In the genomic region with DNA sequence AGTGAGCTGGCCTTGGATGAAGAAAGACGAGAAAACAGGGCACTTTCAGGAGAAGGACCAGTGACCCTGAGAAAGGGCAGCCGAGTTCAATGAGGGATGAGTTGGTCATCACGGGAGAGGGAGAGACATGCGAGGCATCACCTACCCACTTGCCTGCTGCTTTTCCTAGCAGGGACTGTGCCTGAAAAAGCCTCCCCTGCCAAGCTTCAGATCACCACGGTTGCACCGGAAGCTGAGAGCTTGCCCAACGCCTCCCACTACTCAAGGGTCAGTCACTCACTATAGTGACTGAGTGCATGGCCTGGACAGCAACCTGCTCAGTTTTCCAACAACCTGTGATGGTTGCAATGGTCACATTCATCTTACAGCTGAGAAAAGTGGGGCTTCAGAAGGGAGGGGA, we compare ENCODE assay signal across 1 cellular context.
TF ChIP-seq lines count a peak whose summit lies in the region.

No MANE protein-coding gene starts in this region.

TF ChIP-seq in GM12878, 131 proteins besides CTCF, POLR2A, EP300 and RAD21:
- no peak for TF ChIP-seq PML (IDR thresholded peaks at IDR 0.05; ENCODE audit: low read length)
- TF ChIP-seq RELA (IDR thresholded peaks at IDR 0.05; ENCODE audit: borderline replicate concordance, partially characterized antibody), result no peak
- TF ChIP-seq, protein P1, sequence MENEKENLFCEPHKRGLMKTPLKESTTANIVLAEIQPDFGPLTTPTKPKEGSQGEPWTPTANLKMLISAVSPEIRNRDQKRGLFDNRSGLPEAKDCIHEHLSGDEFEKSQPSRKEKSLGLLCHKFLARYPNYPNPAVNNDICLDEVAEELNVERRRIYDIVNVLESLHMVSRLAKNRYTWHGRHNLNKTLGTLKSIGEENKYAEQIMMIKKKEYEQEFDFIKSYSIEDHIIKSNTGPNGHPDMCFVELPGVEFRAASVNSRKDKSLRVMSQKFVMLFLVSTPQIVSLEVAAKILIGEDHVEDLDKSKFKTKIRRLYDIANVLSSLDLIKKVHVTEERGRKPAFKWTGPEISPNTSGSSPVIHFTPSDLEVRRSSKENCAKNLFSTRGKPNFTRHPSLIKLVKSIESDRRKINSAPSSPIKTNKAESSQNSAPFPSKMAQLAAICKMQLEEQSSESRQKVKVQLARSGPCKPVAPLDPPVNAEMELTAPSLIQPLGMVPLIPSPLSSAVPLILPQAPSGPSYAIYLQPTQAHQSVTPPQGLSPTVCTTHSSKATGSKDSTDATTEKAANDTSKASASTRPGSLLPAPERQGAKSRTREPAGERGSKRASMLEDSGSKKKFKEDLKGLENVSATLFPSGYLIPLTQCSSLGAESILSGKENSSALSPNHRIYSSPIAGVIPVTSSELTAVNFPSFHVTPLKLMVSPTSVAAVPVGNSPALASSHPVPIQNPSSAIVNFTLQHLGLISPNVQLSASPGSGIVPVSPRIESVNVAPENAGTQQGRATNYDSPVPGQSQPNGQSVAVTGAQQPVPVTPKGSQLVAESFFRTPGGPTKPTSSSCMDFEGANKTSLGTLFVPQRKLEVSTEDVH (IDR thresholded peaks at IDR 0.05; ENCODE audit: low read depth, partially characterized antibody), result no peak
- no peak for TF ChIP-seq NFIC (IDR thresholded peaks at IDR 0.05; ENCODE audit: low read depth, low read length)
- TF ChIP-seq, protein P2, sequence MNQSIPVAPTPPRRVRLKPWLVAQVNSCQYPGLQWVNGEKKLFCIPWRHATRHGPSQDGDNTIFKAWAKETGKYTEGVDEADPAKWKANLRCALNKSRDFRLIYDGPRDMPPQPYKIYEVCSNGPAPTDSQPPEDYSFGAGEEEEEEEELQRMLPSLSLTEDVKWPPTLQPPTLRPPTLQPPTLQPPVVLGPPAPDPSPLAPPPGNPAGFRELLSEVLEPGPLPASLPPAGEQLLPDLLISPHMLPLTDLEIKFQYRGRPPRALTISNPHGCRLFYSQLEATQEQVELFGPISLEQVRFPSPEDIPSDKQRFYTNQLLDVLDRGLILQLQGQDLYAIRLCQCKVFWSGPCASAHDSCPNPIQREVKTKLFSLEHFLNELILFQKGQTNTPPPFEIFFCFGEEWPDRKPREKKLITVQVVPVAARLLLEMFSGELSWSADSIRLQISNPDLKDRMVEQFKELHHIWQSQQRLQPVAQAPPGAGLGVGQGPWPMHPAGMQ (IDR thresholded peaks at IDR 0.05; ENCODE audit: borderline replicate concordance), result no peak
- no peak for TF ChIP-seq MAX (IDR thresholded peaks at IDR 0.05; ENCODE audit: low read depth, low read length)
- TF ChIP-seq HSF1 (IDR thresholded peaks at IDR 0.05; ENCODE audit: low read depth, low read length), result no peak
- TF ChIP-seq TCF7 (IDR thresholded peaks at IDR 0.05; ENCODE audit: borderline replicate concordance), result no peak
